Comparison of ENCODE assay signal across 10 cellular contexts in the genomic region with DNA sequence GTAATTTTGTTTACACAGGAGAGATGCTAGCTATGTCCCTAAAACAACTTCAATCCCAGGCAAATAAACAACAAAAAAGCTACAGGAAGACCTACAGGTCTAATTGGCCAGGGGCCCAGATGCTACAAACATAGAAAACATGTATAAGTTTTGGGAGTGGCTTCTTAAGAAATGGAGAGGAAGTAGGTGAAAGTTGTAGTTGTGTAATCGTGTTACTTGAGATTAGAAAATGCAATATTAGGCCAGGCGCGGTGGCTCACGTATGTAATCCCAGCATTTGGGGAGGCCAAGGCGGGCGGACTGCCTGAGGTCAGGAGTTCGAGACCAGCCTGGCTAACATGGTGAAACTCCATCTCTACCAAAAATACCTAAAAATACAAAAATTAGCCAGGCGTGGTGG.
DNase-seq lines count a peak whose midpoint lies in the region; ATAC-seq and TF ChIP-seq lines count a peak whose summit lies in the region.
"Had no signal": no experiment of that assay in that cellular context is flagged by ENCODE, and none has a peak within 500 bp of the region (broad histone marks: within the 10 kb centered on the region; RNA-seq: fewer than 3 reads in every experiment).

No MANE protein-coding gene starts in this region.

- WGBS in esophagus squamous epithelium, 2 donors: 40 to 58% methylated on average over 8 of the region's 8 CpGs
- WGBS in thyroid gland, 2 donors: 68 to 76% methylated on average over 8 of the region's 8 CpGs

- H3K27ac ChIP-seq in esophagus squamous epithelium (peak overlapping the region; percentile 20 to 84 (median 78)), thyroid gland (peak overlapping the region; percentile 86 to 92 (median 88))

- no peak for TF ChIP-seq CTCF in esophagus squamous epithelium (IDR thresholded peaks at IDR 0.05)
- no peak for TF ChIP-seq CTCF in thyroid gland (IDR thresholded peaks at IDR 0.05)

- TF ChIP-seq POLR2A in esophagus squamous epithelium (IDR thresholded peaks at IDR 0.05) (no peak), thyroid gland (IDR thresholded peaks at IDR 0.05) (no peak)

- H3K27me3 ChIP-seq in esophagus squamous epithelium (no peaks in the 10 kb centered on the region), thyroid gland (no peaks in the 10 kb centered on the region)

- peaks cover 89% of the 10 kb centered on the region for H3K4me1 Mint-ChIP-seq in activated naive CD4-positive, alpha-beta T cell treated with anti-CD3 and anti-CD28 coated beads, Interleukin-2, amount 50 U/mL, for 24 hours
- peaks cover 88 to 99% (median 89%) of the 10 kb centered on the region in 3 donors for H3K4me1 Mint-ChIP-seq in T-cell

- no peak overlapping the region for H3K4me3 ChIP-seq in esophagus squamous epithelium
- H3K4me3 ChIP-seq in thyroid gland (replicated peaks in 1 of 3): no peak overlapping the region

- peak in 2 of 4 experiments; percentile 13 to 18 for ATAC-seq in T-cell (replicated peaks in 1 of 4)

- peaks cover 2% of the 10 kb centered on the region for H3K36me3 Mint-ChIP-seq in activated naive CD4-positive, alpha-beta T cell treated with anti-CD3 and anti-CD28 coated beads, Interleukin-2, amount 50 U/mL, for 24 hours
- H3K36me3 Mint-ChIP-seq in T-cell: peaks cover 22% of the 10 kb centered on the region

- H3K4me3 Mint-ChIP-seq in activated naive CD4-positive, alpha-beta T cell treated with anti-CD3 and anti-CD28 coated beads, Interleukin-2, amount 50 U/mL, for 24 hours: peak overlapping the region; percentile 57
- peak overlapping the region; percentile 53 to 84 (median 65) for H3K4me3 Mint-ChIP-seq in T-cell
- H3K4me3 Mint-ChIP-seq: B cell had no signal

- H3K9me3 Mint-ChIP-seq in activated naive CD4-positive, alpha-beta T cell treated with anti-CD3 and anti-CD28 coated beads, Interleukin-2, amount 50 U/mL, for 24 hours: no peaks in the 10 kb centered on the region
- no peaks in the 10 kb centered on the region for H3K9me3 Mint-ChIP-seq in T-cell

- DNase-seq in activated naive CD4-positive, alpha-beta T cell treated with Interleukin-2 at 50 U/mL for 16 hours: no peak
- DNase-seq in T-cell: peak in 18 of 34 experiments; percentile 22 to 60 (median 31)
- no peak for DNase-seq in esophagus squamous epithelium (lab: John Stamatoyannopoulos, UW)
- peak; percentile 16 to 21 for DNase-seq in thyroid gland
- DNase-seq in NCI-H1436 treated with DMSO at 0.1 percent for 48 hours (lab: John Stamatoyannopoulos, UW): no peak
- no peak for DNase-seq in SW 1271 (lab: John Stamatoyannopoulos, UW)
- no peak for DNase-seq in foreskin melanocyte
- DNase-seq: NCI-H524 had no signal

- no peaks in the 10 kb centered on the region for H3K36me3 ChIP-seq in esophagus squamous epithelium
- no peaks in the 10 kb centered on the region for H3K36me3 ChIP-seq in thyroid gland

- H3K9me3 ChIP-seq in esophagus squamous epithelium (no peaks in the 10 kb centered on the region), thyroid gland (no peaks in the 10 kb centered on the region)

- peaks cover 41 to 78% (median 44%) of the 10 kb centered on the region in 3 donors for H3K4me1 ChIP-seq in esophagus squamous epithelium
- H3K4me1 ChIP-seq in thyroid gland: peaks cover 42 to 60% of the 10 kb centered on the region in 2 donors

- intact Hi-C loops in esophagus squamous epithelium (cut with DNase I) (loop anchor here (5.0 kb wide), 1 partner anchor 61 kb away; no protein-coding TSS in a partner anchor), thyroid gland (cut with DNase I) (no loop called here)

- POLR2A ChIA-PET in T-cell (lab: Charles Lee): interaction anchor here in 1 of 2 donors (0.9 kb wide), 1 partner anchor 42 kb away, joined by 4 read pairs; no protein-coding TSS in a partner anchor

- peak overlapping the region; percentile 95 for H3K27ac Mint-ChIP-seq in activated naive CD4-positive, alpha-beta T cell treated with anti-CD3 and anti-CD28 coated beads, Interleukin-2, amount 50 U/mL, for 24 hours
- peak overlapping the region; percentile 97 to 100 for H3K27ac Mint-ChIP-seq in T-cell
- H3K27ac Mint-ChIP-seq: B cell had no signal

- no peaks in the 10 kb centered on the region for H3K27me3 Mint-ChIP-seq in activated naive CD4-positive, alpha-beta T cell treated with anti-CD3 and anti-CD28 coated beads, Interleukin-2, amount 50 U/mL, for 24 hours
- H3K27me3 Mint-ChIP-seq in T-cell: no peaks in the 10 kb centered on the region
- H3K27me3 Mint-ChIP-seq: B cell had no signal

- CTCF ChIA-PET in T-cell (lab: Charles Lee): interaction anchor here in 1 of 2 donors (0.6 to 1.5 kb wide), 4 partner anchors 19 to 712 kb away, joined by 3 to 6 read pairs (median 4); no protein-coding TSS in a partner anchor

Comparison
In these comparisons a context has a peak if more than half of its experiments do, and no peak if none do; other contexts are left out.
1. DNase-seq: peak in T-cell (18 of 34) and thyroid gland (2 of 2); none in activated naive CD4-positive, alpha-beta T cell treated with Interleukin-2 at 50 U/mL for 16 hours (single experiment), esophagus squamous epithelium (single experiment), NCI-H1436 treated with DMSO at 0.1 percent for 48 hours (single experiment), SW 1271 (0 of 2) and foreskin melanocyte (single experiment).